25 cellular contexts compared by ENCODE assay signal in the genomic region with DNA sequence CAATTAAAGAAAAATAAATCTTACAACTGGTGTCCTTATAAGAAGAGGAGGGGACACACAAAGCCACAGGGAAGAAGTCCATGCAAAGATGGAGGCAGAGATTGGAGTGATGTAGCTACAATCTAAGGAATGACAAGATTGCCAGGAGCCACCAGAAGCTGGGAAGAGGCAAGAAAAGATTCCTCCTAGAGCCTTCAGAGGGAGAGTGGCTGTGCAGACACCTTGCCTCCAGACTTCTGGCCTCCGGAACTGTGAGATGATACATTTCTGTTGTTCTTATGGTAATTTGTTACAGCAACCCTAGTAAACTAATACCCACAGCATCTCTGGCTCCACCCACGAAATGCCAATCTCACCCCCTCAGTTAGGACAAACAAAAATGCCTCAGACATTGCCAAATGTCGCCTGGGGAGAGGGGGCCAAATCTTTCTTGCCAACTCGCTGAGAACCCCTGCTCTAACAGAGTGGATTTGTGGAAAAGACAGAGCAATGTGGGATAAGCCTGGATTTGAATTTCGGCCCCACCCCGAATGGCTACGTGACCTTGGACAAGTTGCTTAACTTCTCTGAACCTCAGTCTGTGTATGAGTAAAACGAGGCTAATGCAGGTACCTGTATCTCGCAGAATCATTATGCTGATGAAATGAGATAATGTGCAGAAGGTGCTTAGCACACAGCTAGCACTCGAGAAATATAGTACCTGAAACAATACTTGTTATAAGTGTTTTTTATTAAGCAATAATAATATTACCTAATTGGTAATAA. TPM values are rescaled to one million over a fixed set of nuclear protein-coding genes. Genes with fewer than 3 reads are reported as not detected.
"Had no signal": no experiment of that assay in that cellular context is flagged by ENCODE, and none has a peak within 500 bp of the region (broad histone marks: within the 10 kb centered on the region; RNA-seq: fewer than 3 reads in every experiment).

No MANE protein-coding gene starts in this region.

- H3K4me3 ChIP-seq: SJSA1 had no signal

- DNase-seq: IMR-90, Kasumi-1, MM.1S, NCI-H1105, NCI-H1417, NCI-H1436 treated with DMSO at 0.1 percent for 48 hours, NCI-H1694 treated with DMSO at 0.1 percent for 48 hours, NCI-H1930, NCI-H2081, NCI-H2107, NCI-H226, NCI-H446, NCI-H510A, NCI-H524 treated with DMSO at 0.1 percent for 48 hours, NCI-H69, NCI-H774, Right ventricle myocardium superior, RPMI8226, SIG-M5 had no signal

- H3K27ac ChIP-seq: KMS-11, SJSA1, SK-N-MC had no signal

- H3K36me3 ChIP-seq: SJSA1 had no signal

- FAIRE-seq: RCC 7860 had no signal

- H3K9me3 ChIP-seq: SJSA1 had no signal

RNA-seq across cellular contexts. Expression of gene PRSS54, which starts 59.8 kb away (rescaled TPM):
- total RNA-seq: HT-29, IMR-90, M059J, Right ventricle myocardium superior, SJSA1 had no signal
- polyA plus RNA-seq: IMR-90 had no signal
